In genomic region chr3:126159476-126159875, GRCh38 we compare ENCODE assay signal across 19 cellular contexts. TPM values are rescaled to one million over a fixed set of nuclear protein-coding genes. Genes with fewer than 3 reads are reported as not detected.
DNase-seq lines count a peak whose midpoint lies in the region; ATAC-seq and TF ChIP-seq lines count a peak whose summit lies in the region.
"Had no signal": no experiment of that assay in that cellular context is flagged by ENCODE, and none has a peak within 500 bp of the region (broad histone marks: within the 10 kb centered on the region; RNA-seq: fewer than 3 reads in every experiment).

No MANE protein-coding gene starts in this region.

- ATAC-seq in left ventricle myocardium superior (no peak), gastroesophageal sphincter (peak; percentile 34), HG03354 (IDR thresholded peaks at IDR 0.05; ENCODE audit: poor library complexity, severe bottlenecking, unreplicated experiment) (no peak)
- no peak for ATAC-seq in activated CD8-positive, alpha-beta memory T cell treated with anti-CD3 and anti-CD28 coated beads, Interleukin-2, amount 10 ng/mL, durations not matched to agents 7 days and 5 days
- ATAC-seq: GM12878, GM23338, Right ventricle myocardium inferior had no signal

- H3K4me1 Mint-ChIP-seq in neural progenitor cell (peaks cover 16% of the 10 kb centered on the region), type B pancreatic cell (ENCODE audit: unreplicated experiment) (peaks cover 16% of the 10 kb centered on the region), progenitor cell of endocrine pancreas (ENCODE audit: low read depth) (peaks cover 2% of the 10 kb centered on the region)
- H3K4me1 Mint-ChIP-seq in activated CD8-positive, alpha-beta memory T cell treated with anti-CD3 and anti-CD28 coated beads, Interleukin-2, amount 10 ng/mL, durations not matched to agents 7 days and 5 days = no peaks in the 10 kb centered on the region
- H3K4me1 Mint-ChIP-seq: CD14-positive monocyte, GM23338 had no signal

- TF ChIP-seq EP300 in gastroesophageal sphincter (IDR thresholded peaks at IDR 0.05) = no peak

- H3K79me2 ChIP-seq in neural progenitor cell (ENCODE audit: low read depth) = no peaks in the 10 kb centered on the region

- no peaks in the 10 kb centered on the region for H3K27me3 ChIP-seq in gastroesophageal sphincter
- H3K27me3 ChIP-seq in neural progenitor cell = no peaks in the 10 kb centered on the region

- no peak overlapping the region for H3K4me2 ChIP-seq in neural progenitor cell
- H3K4me2 ChIP-seq: GM23338 had no signal

- intact Hi-C loops in cardiac septum (cut with DNase I) = no loop called here
- intact Hi-C loops in left ventricle myocardium superior (cut with micrococcal nuclease) = no loop called here

- H3F3A ChIP-seq in neural progenitor cell (ENCODE audit: low read depth) = no peaks in the 10 kb centered on the region

- no peak for TF ChIP-seq POLR2A in gastroesophageal sphincter (IDR thresholded peaks at IDR 0.05)

- H3K4me3 Mint-ChIP-seq in neural progenitor cell = no peak overlapping the region
- no peak overlapping the region for H3K4me3 Mint-ChIP-seq in type B pancreatic cell
- no peak overlapping the region for H3K4me3 Mint-ChIP-seq in activated CD8-positive, alpha-beta memory T cell treated with anti-CD3 and anti-CD28 coated beads, Interleukin-2, amount 10 ng/mL, durations not matched to agents 7 days and 5 days
- H3K4me3 Mint-ChIP-seq in progenitor cell of endocrine pancreas (ENCODE audit: low read depth) = no peak overlapping the region
- H3K4me3 Mint-ChIP-seq: CD14-positive monocyte, GM23338 had no signal

- H3K9me3 Mint-ChIP-seq in neural progenitor cell (no peaks in the 10 kb centered on the region), type B pancreatic cell (no peaks in the 10 kb centered on the region), progenitor cell of endocrine pancreas (ENCODE audit: low read depth) (no peaks in the 10 kb centered on the region)
- no peaks in the 10 kb centered on the region for H3K9me3 Mint-ChIP-seq in activated CD8-positive, alpha-beta memory T cell treated with anti-CD3 and anti-CD28 coated beads, Interleukin-2, amount 10 ng/mL, durations not matched to agents 7 days and 5 days (ENCODE audit: low read depth)

- peak; percentile 67 for DNase-seq in cardiac septum (ENCODE audit: low spot score)
- no peak for DNase-seq in left ventricle myocardium superior
- no peak for DNase-seq in neural progenitor cell (ENCODE audit: low spot score)
- peak; percentile 52 for DNase-seq in type B pancreatic cell (ENCODE audit: extremely low spot score, unreplicated experiment)
- no peak for DNase-seq in activated CD8-positive, alpha-beta memory T cell treated with anti-CD3 and anti-CD28 coated beads, Interleukin-2, amount 10 ng/mL, durations not matched to agents 7 days and 5 days
- DNase-seq in progenitor cell of endocrine pancreas (ENCODE audit: low spot score, unreplicated experiment) = no peak
- DNase-seq: DMS53, Kasumi-1, NCI-H1694, NCI-H446 treated with DMSO at 0.1 percent for 48 hours, NCI-H526 treated with DMSO at 0.1 percent for 48 hours had no signal

- peak overlapping the region; percentile 60 for H3K27ac Mint-ChIP-seq in neural progenitor cell
- no peak overlapping the region for H3K27ac Mint-ChIP-seq in type B pancreatic cell
- H3K27ac Mint-ChIP-seq in activated CD8-positive, alpha-beta memory T cell treated with anti-CD3 and anti-CD28 coated beads, Interleukin-2, amount 10 ng/mL, durations not matched to agents 7 days and 5 days = no peak overlapping the region
- H3K27ac Mint-ChIP-seq in progenitor cell of endocrine pancreas = no peak overlapping the region
- H3K27ac Mint-ChIP-seq: GM23338 had no signal

- H3K9me3 ChIP-seq in gastroesophageal sphincter (no peaks in the 10 kb centered on the region), neural progenitor cell (ENCODE audit: low read depth) (no peaks in the 10 kb centered on the region)
- H3K9me3 ChIP-seq: HAP-1 had no signal

- H3K27ac ChIP-seq in gastroesophageal sphincter (no peak overlapping the region), neural progenitor cell (no peak overlapping the region)

- H3K36me3 Mint-ChIP-seq in neural progenitor cell (no peaks in the 10 kb centered on the region), type B pancreatic cell (no peaks in the 10 kb centered on the region), progenitor cell of endocrine pancreas (ENCODE audit: insufficient read depth) (no peaks in the 10 kb centered on the region)
- no peaks in the 10 kb centered on the region for H3K36me3 Mint-ChIP-seq in activated CD8-positive, alpha-beta memory T cell treated with anti-CD3 and anti-CD28 coated beads, Interleukin-2, amount 10 ng/mL, durations not matched to agents 7 days and 5 days
- H3K36me3 Mint-ChIP-seq: CD14-positive monocyte had no signal

- H3K4me1 ChIP-seq in gastroesophageal sphincter (no peaks in the 10 kb centered on the region), neural progenitor cell (no peaks in the 10 kb centered on the region)
- H3K4me1 ChIP-seq: HAP-1 had no signal

- WGBS in gastroesophageal sphincter (ENCODE audit: low coverage in 1 of 2), 2 donors = no CpG with 5 or more reads among the region's 1 CpG

- H3K36me3 ChIP-seq in gastroesophageal sphincter = peaks cover 0 to 57% of the 10 kb centered on the region in 2 donors
- H3K36me3 ChIP-seq in neural progenitor cell = no peaks in the 10 kb centered on the region
- H3K36me3 ChIP-seq: HAP-1 had no signal

- no peaks in the 10 kb centered on the region for H4K20me1 ChIP-seq in neural progenitor cell (ENCODE audit: low read depth)

- H3K27me3 Mint-ChIP-seq in neural progenitor cell (ENCODE audit: insufficient read depth, low read depth) (peaks cover 6% of the 10 kb centered on the region), type B pancreatic cell (no peaks in the 10 kb centered on the region), progenitor cell of endocrine pancreas (peaks cover 3% of the 10 kb centered on the region)
- peaks cover 23% of the 10 kb centered on the region for H3K27me3 Mint-ChIP-seq in activated CD8-positive, alpha-beta memory T cell treated with anti-CD3 and anti-CD28 coated beads, Interleukin-2, amount 10 ng/mL, durations not matched to agents 7 days and 5 days

- H3K4me3 ChIP-seq in gastroesophageal sphincter (no peak overlapping the region), neural progenitor cell (no peak overlapping the region)
- H3K4me3 ChIP-seq: GM12878, GM23338, HAP-1 had no signal

- H3K9ac ChIP-seq in neural progenitor cell = no peak overlapping the region

- CTCF ChIA-PET in activated CD8-positive, alpha-beta memory T cell treated with anti-CD3 and anti-CD28 coated beads, Interleukin-2, amount 10 ng/mL, durations not matched to agents 7 days and 5 days (lab: Charles Lee) = no interaction called here

- TF ChIP-seq CTCF in gastroesophageal sphincter (IDR thresholded peaks at IDR 0.05) (no peak), neural progenitor cell (IDR thresholded peaks at IDR 0.05) (no peak), type B pancreatic cell (conservative IDR thresholded peaks at IDR 0.05) (no peak), progenitor cell of endocrine pancreas (IDR thresholded peaks at IDR 0.05; ENCODE audit: unreplicated experiment) (no peak)

- H2AFZ ChIP-seq in neural progenitor cell (replicated peaks) = no peak overlapping the region
- H2AFZ ChIP-seq: GM23338 had no signal

RNA-seq across cellular contexts. Expression of gene ALDH1L1, which starts 20.9 kb away (rescaled TPM):
- total RNA-seq in cardiac septum (26.8 TPM), left ventricle myocardium superior (16.6 TPM), gastroesophageal sphincter (10 to 100 TPM; 16.3 to 67.9 (median 38.7) TPM), neural progenitor cell (ENCODE audit: low replicate concordance) (0.31 and 0.60 TPM in 2 replicates), type B pancreatic cell (ENCODE audit: low replicate concordance) (5.0 and 10.2 TPM in 2 replicates), progenitor cell of endocrine pancreas (3.1 and 4.7 TPM in 2 replicates)
- not detected for total RNA-seq in activated CD8-positive, alpha-beta memory T cell treated with anti-CD3 and anti-CD28 coated beads, Interleukin-2, amount 10 ng/mL, durations not matched to agents 7 days and 5 days
- total RNA-seq: A172 had no signal

Comparison
In these comparisons a context has a peak if more than half of its experiments do, and no peak if none do; other contexts are left out.
1. DNase-seq: peak in cardiac septum (single experiment) and type B pancreatic cell (single experiment); none in left ventricle myocardium superior (single experiment), neural progenitor cell (single experiment), activated CD8-positive, alpha-beta memory T cell treated with anti-CD3 and anti-CD28 coated beads, Interleukin-2, amount 10 ng/mL, durations not matched to agents 7 days and 5 days (single experiment) and progenitor cell of endocrine pancreas (single experiment).